In genomic region chr11:116355104-116355503, GRCh38 we compare ENCODE assay signal across 33 cellular contexts.
"Had no signal": no experiment of that assay in that cellular context is flagged by ENCODE, and none has a peak within 500 bp of the region (broad histone marks: within the 10 kb centered on the region; RNA-seq: fewer than 3 reads in every experiment).

No MANE protein-coding gene starts in this region.

- H3K4me1 ChIP-seq: adrenal gland, ascending aorta, breast epithelium had no signal

- H3K27me3 ChIP-seq: ascending aorta, body of pancreas, brain microvascular endothelial cell, cardiac muscle cell had no signal

- DNase-seq: activated effector memory CD4-positive, alpha-beta T cell treated with anti-CD3 and anti-CD28 coated beads, Interleukin-2, amount 50 U/mL, for 16 hours; activated effector memory CD4-positive, alpha-beta T cell treated with Interleukin-2 at 50 U/mL for 16 hours; activated gamma-delta T cell; activated gamma-delta T cell treated with Interleukin-2 at 50 U/mL for 16 hours; activated naive CD4-positive, alpha-beta T cell; activated naive CD4-positive, alpha-beta T cell treated with anti-CD3 and anti-CD28 coated beads for 36 hours; activated naive CD4-positive, alpha-beta T cell treated with anti-CD3 and anti-CD28 coated beads, Interleukin-2, amount 10 ng/mL, durations not matched to agents 7 days and 5 days; activated naive CD4-positive, alpha-beta T cell treated with anti-CD3 and anti-CD28 coated beads, Interleukin-2, amount 50 U/mL, for 16 hours; activated naive CD4-positive, alpha-beta T cell treated with Interleukin-2 at 50 U/mL for 16 hours; activated naive CD8-positive, alpha-beta T cell treated with anti-CD3 and anti-CD28 coated beads for 36 hours; activated naive CD8-positive, alpha-beta T cell treated with anti-CD3 and anti-CD28 coated beads, Interleukin-2, amount 10 ng/mL, durations not matched to agents 7 days and 5 days; activated naive CD8-positive, alpha-beta T cell treated with anti-CD3 and anti-CD28 coated beads, Interleukin-2, amount 50 U/mL, for 24 hours; activated T-cell treated with anti-CD3 and anti-CD28 coated beads, Interleukin-2, amount 50 U/mL, for 24 hours; activated T-cell treated with anti-CD3 and anti-CD28 coated beads, Interleukin-2, amount 50 U/mL, for 4 hours; activated T-cell treated with anti-CD3 and anti-CD28 coated beads, Interleukin-2, amount 50 U/mL, for 48 hours; activated T-cell treated with anti-CD3 and anti-CD28 coated beads, Interleukin-2, amount 50 U/mL, for 72 hours; adrenal gland; amniotic stem cell; amygdala; anterior cingulate cortex; aorta; body of pancreas; brain microvascular endothelial cell; caudate nucleus; central memory CD4-positive, alpha-beta T cell; cerebellar nuclear complex had no signal

- ATAC-seq: activated naive CD4-positive, alpha-beta T cell treated with anti-CD3 and anti-CD28 coated beads, Interleukin-2, amount 50 U/mL, for 72 hours; activated naive CD8-positive, alpha-beta T cell treated with anti-CD3 and anti-CD28 coated beads, Interleukin-2, amount 50 U/mL, for 24 hours; activated T-cell treated with anti-CD3 and anti-CD28 coated beads, Interleukin-2, amount 50 U/mL, for 4 hours; activated T-cell treated with anti-CD3 and anti-CD28 coated beads, Interleukin-2, amount 50 U/mL, for 72 hours; activated T-helper 17 cell treated with anti-CD3 and anti-CD28 coated beads, Interleukin-2, amount 50 U/mL, for 72 hours; body of pancreas had no signal

- H3K9me3 ChIP-seq: adrenal gland, ascending aorta, body of pancreas, breast epithelium had no signal

- H3K36me3 ChIP-seq: adrenal gland, ascending aorta, brain microvascular endothelial cell, breast epithelium, cardiac muscle cell had no signal

- FAIRE-seq: astrocyte, bronchial epithelial cell had no signal

- H3K4me3 ChIP-seq: adrenal gland, ascending aorta, body of pancreas, breast epithelium, cardiac muscle cell had no signal

- H3K27ac ChIP-seq: adrenal gland, ascending aorta, body of pancreas, brain microvascular endothelial cell, breast epithelium, cardiac muscle cell had no signal
